18 cellular contexts compared by ENCODE assay signal in genomic region chr16:1531638-1531910, GRCh38. TPM values are rescaled to one million over a fixed set of nuclear protein-coding genes. Genes with fewer than 3 reads are reported as not detected.
A peak's percentile ranks its signal among the peaks of the same experiment; 100 is the strongest.
DNase-seq lines count a peak whose midpoint lies in the region; ATAC-seq and TF ChIP-seq lines count a peak whose summit lies in the region.
"Had no signal": no experiment of that assay in that cellular context is flagged by ENCODE, and none has a peak within 500 bp of the region (broad histone marks: within the 10 kb centered on the region; RNA-seq: fewer than 3 reads in every experiment).

No MANE protein-coding gene starts in this region.

- intact Hi-C loops in ascending aorta (cut with DNase I) (loop anchor here (5.0 kb wide), 2 partner anchors 39 to 81 kb away; partner anchors contain the start of genes CRAMP1, IFT140 and TELO2), lower lobe of right lung (cut with DNase I) (no loop called here)

- ATAC-seq in lower lobe of right lung (no peak), T-cell (replicated peaks in 1 of 4) (no peak), T-helper 17 cell (no peak)

- DNase-seq in ascending aorta (ENCODE audit: low spot score in 2 of 2) = no peak
- no peak for DNase-seq in lower lobe of right lung
- DNase-seq in NOMO-1 treated with DMSO at 0.1 percent for 48 hours (lab: John Stamatoyannopoulos, UW; ENCODE audit: unreplicated experiment) = no peak
- no peak for DNase-seq in T-cell
- no peak for DNase-seq in immature natural killer cell
- no peak for DNase-seq in T-helper 17 cell
- DNase-seq: ACHN; activated CD4-positive, alpha-beta T cell treated with anti-CD3 and anti-CD28 coated beads, Interleukin-2, amount 10 ng/mL, durations not matched to agents 24 days and 14 days; amygdala; Caco-2; GDM1; MV-4-11; NCI-H2171 treated with DMSO at 0.1 percent for 48 hours had no signal

- H3K27ac ChIP-seq in BLaER1 = no peak overlapping the region
- peak overlapping the region; percentile 90 to 98 for H3K27ac ChIP-seq in ascending aorta
- H3K27ac ChIP-seq in lower lobe of right lung = peak overlapping the region; percentile 95
- peak overlapping the region in 20 of 21 experiments; percentile 71 to 96 (median 88) for H3K27ac ChIP-seq in skin epidermis

- peak overlapping the region; percentile 92 for H3K4me2 ChIP-seq in BLaER1

- H3K9me3 ChIP-seq in BLaER1 (no peaks in the 10 kb centered on the region), ascending aorta (no peaks in the 10 kb centered on the region), lower lobe of right lung (no peaks in the 10 kb centered on the region), T-helper 17 cell (ENCODE audit: control insufficient read depth, low read length, poor library complexity, severe bottlenecking) (no peaks in the 10 kb centered on the region)
- H3K9me3 ChIP-seq: Caco-2, pancreas had no signal

- peaks cover 13% of the 10 kb centered on the region for H3K36me3 Mint-ChIP-seq in T-cell
- no peaks in the 10 kb centered on the region for H3K36me3 Mint-ChIP-seq in immature natural killer cell
- peaks cover under 1% of the 10 kb centered on the region for H3K36me3 Mint-ChIP-seq in T-helper 17 cell (ENCODE audit: low read depth)
- H3K36me3 Mint-ChIP-seq: memory B cell had no signal

- H3K27ac Mint-ChIP-seq in T-cell (peak overlapping the region in 1 of 2 donors; percentile 59), immature natural killer cell (no peak overlapping the region), T-helper 17 cell (no peak overlapping the region)
- H3K27ac Mint-ChIP-seq: activated CD4-positive, alpha-beta T cell treated with anti-CD3 and anti-CD28 coated beads, Interleukin-2, amount 10 ng/mL, durations not matched to agents 24 days and 14 days; dendritic cell treated with granulocyte-macrophage colony-stimulating factor and Interleukin-4, amounts not matched to agents 40 ng/mL and 50 ng/mL, for 4 days; memory B cell had no signal

- H3K4me1 Mint-ChIP-seq in T-cell (peaks cover 38 to 57% (median 56%) of the 10 kb centered on the region in 3 donors), immature natural killer cell (peaks cover 18 to 35% of the 10 kb centered on the region in 2 donors), T-helper 17 cell (peaks cover 29% of the 10 kb centered on the region)

- no peak overlapping the region for H3K4me3 Mint-ChIP-seq in T-cell
- no peak overlapping the region for H3K4me3 Mint-ChIP-seq in immature natural killer cell
- no peak overlapping the region for H3K4me3 Mint-ChIP-seq in T-helper 17 cell
- H3K4me3 Mint-ChIP-seq: activated CD4-positive, alpha-beta T cell treated with anti-CD3 and anti-CD28 coated beads, Interleukin-2, amount 10 ng/mL, durations not matched to agents 24 days and 14 days; dendritic cell treated with granulocyte-macrophage colony-stimulating factor and Interleukin-4, amounts not matched to agents 40 ng/mL and 50 ng/mL, for 4 days; memory B cell had no signal

- peaks cover 80% of the 10 kb centered on the region for H4K20me1 ChIP-seq in BLaER1

- CTCF ChIA-PET in T-cell (lab: Charles Lee) = no interaction called here

- H3K9ac ChIP-seq in BLaER1 = 0 out of 2 replicates have a peak overlapping the region, but pooled peaks have one; percentile 8

- TF ChIP-seq CTCF in ascending aorta (IDR thresholded peaks at IDR 0.05) (no peak), lower lobe of right lung (IDR thresholded peaks at IDR 0.05) (no peak)

- H3K36me3 ChIP-seq in BLaER1 (no peaks in the 10 kb centered on the region; the same call in 1 of the 2 replicates), ascending aorta (peaks cover 11% of the 10 kb centered on the region in 2 donors), lower lobe of right lung (peaks cover 13% of the 10 kb centered on the region)
- H3K36me3 ChIP-seq: pancreas had no signal

- peaks cover 67% of the 10 kb centered on the region for H3K27me3 ChIP-seq in BLaER1
- no peaks in the 10 kb centered on the region for H3K27me3 ChIP-seq in ascending aorta
- no peaks in the 10 kb centered on the region for H3K27me3 ChIP-seq in lower lobe of right lung (ENCODE audit: low read depth)
- H3K27me3 ChIP-seq: pancreas had no signal

- POLR2A ChIA-PET in T-cell (lab: Charles Lee) = no interaction called here

- no peak overlapping the region for H3K4me3 ChIP-seq in BLaER1
- no peak overlapping the region for H3K4me3 ChIP-seq in ascending aorta
- H3K4me3 ChIP-seq in lower lobe of right lung = peak overlapping the region; percentile 73
- no peak overlapping the region for H3K4me3 ChIP-seq in skin epidermis
- H3K4me3 ChIP-seq: pancreas had no signal

- H3K9me3 Mint-ChIP-seq in T-cell (no peaks in the 10 kb centered on the region), immature natural killer cell (no peaks in the 10 kb centered on the region)
- H3K9me3 Mint-ChIP-seq: activated CD4-positive, alpha-beta T cell treated with anti-CD3 and anti-CD28 coated beads, Interleukin-2, amount 10 ng/mL, durations not matched to agents 24 days and 14 days; dendritic cell treated with granulocyte-macrophage colony-stimulating factor and Interleukin-4, amounts not matched to agents 40 ng/mL and 50 ng/mL, for 4 days; memory B cell had no signal

- peaks cover 77% of the 10 kb centered on the region for H3K4me1 ChIP-seq in BLaER1
- H3K4me1 ChIP-seq in ascending aorta = peaks cover 17 to 44% of the 10 kb centered on the region in 2 donors
- peaks cover 69% of the 10 kb centered on the region for H3K4me1 ChIP-seq in lower lobe of right lung
- H3K4me1 ChIP-seq: Caco-2 had no signal

- H3K27me3 Mint-ChIP-seq in T-cell (no peaks in the 10 kb centered on the region), immature natural killer cell (ENCODE audit: low read depth in 3 of 3) (peaks cover 2% of the 10 kb centered on the region in 3 donors), T-helper 17 cell (no peaks in the 10 kb centered on the region)
- H3K27me3 Mint-ChIP-seq: activated CD4-positive, alpha-beta T cell treated with anti-CD3 and anti-CD28 coated beads, Interleukin-2, amount 10 ng/mL, durations not matched to agents 24 days and 14 days had no signal

RNA-seq across cellular contexts. Expression of gene TMEM204, which starts 1.9 kb away (rescaled TPM):
- total RNA-seq in ascending aorta = 145 TPM
- total RNA-seq in lower lobe of right lung = 63.1 TPM
- total RNA-seq in T-cell = 100 to 1,000 TPM in 3 of 5 donors, 10 to 100 TPM in 2; 33.1 to 158 (median 115) TPM
- polyA plus RNA-seq in immature natural killer cell = 10 to 100 TPM; 23.0 to 41.0 (median 38.3) TPM
- total RNA-seq in T-helper 17 cell = 10 to 100 TPM; 22.2 to 23.4 TPM
- total RNA-seq: Caco-2 had no signal

RNA-seq across cellular contexts. Expression of gene TELO2, which starts 38.4 kb away (rescaled TPM):
- total RNA-seq in ascending aorta = 110 TPM
- 27.5 TPM for total RNA-seq in lower lobe of right lung
- total RNA-seq in T-cell = 10 to 100 TPM; 36.0 to 73.0 (median 56.1) TPM
- 10 to 100 TPM; 12.0 to 16.4 (median 12.3) TPM for polyA plus RNA-seq in immature natural killer cell
- 10 to 100 TPM; 36.4 to 39.7 TPM for total RNA-seq in T-helper 17 cell

RNA-seq across cellular contexts. Expression of gene PTX4, which starts 42.8 kb away (rescaled TPM):
- total RNA-seq in ascending aorta (not detected), lower lobe of right lung (not detected), T-cell (under 1 TPM in 1 of 5 donors, not detected in 4; 0.26 TPM), T-helper 17 cell (not detected)
- polyA plus RNA-seq in immature natural killer cell = not detected
- total RNA-seq: activated CD4-positive, alpha-beta T cell treated with anti-CD3 and anti-CD28 coated beads, Interleukin-2, amount 10 ng/mL, durations not matched to agents 24 days and 14 days; Caco-2; pancreas had no signal
- polyA plus RNA-seq: pancreas had no signal

RNA-seq across cellular contexts. Expression of gene CLCN7, which starts 56.7 kb away (rescaled TPM):
- total RNA-seq in ascending aorta (108 TPM), lower lobe of right lung (146 TPM), T-cell (100 to 1,000 TPM in 3 of 5 donors, 10 to 100 TPM in 2; 77.1 to 141 (median 114) TPM), T-helper 17 cell (100 to 1,000 TPM in 1 of 2 donors, 10 to 100 TPM in 1; 93.9 to 113 TPM)
- polyA plus RNA-seq in immature natural killer cell = 10 to 100 TPM; 19.8 to 44.8 (median 21.5) TPM
